Comparison of ENCODE assay signal across 20 cellular contexts in genomic region chr1:83929184-83929583, GRCh38.
DNase-seq lines count a peak whose midpoint lies in the region; ATAC-seq and TF ChIP-seq lines count a peak whose summit lies in the region.
"Had no signal": no experiment of that assay in that cellular context is flagged by ENCODE, and none has a peak within 500 bp of the region (broad histone marks: within the 10 kb centered on the region; RNA-seq: fewer than 3 reads in every experiment).

No MANE protein-coding gene starts in this region.

- TF ChIP-seq POLR2A in right lobe of liver (IDR thresholded peaks at IDR 0.05) (no peak), prostate gland (IDR thresholded peaks at IDR 0.05) (no peak)

- H3K4me3 ChIP-seq in MG63 (no peak overlapping the region), cardiac fibroblast (replicated peaks in 1 of 2; ENCODE audit: low read depth in 2 of 2, low read length in 2 of 2) (no peak overlapping the region), right lobe of liver (no peak overlapping the region), prostate gland (no peak overlapping the region)
- H3K4me3 ChIP-seq: BLaER1, colonic mucosa had no signal

- H3K27me3 ChIP-seq in MG63, result no peaks in the 10 kb centered on the region
- H3K27me3 ChIP-seq in right lobe of liver, result no peaks in the 10 kb centered on the region
- H3K27me3 ChIP-seq in prostate gland (replicated peaks; ENCODE audit: insufficient read depth), result no peaks in the 10 kb centered on the region
- H3K27me3 ChIP-seq: BLaER1, colonic mucosa had no signal

- ATAC-seq in right lobe of liver (peak; percentile 88 to 93 (median 92)), GM21786 (IDR thresholded peaks at IDR 0.05; ENCODE audit: unreplicated experiment) (no peak)

- H3K4me1 ChIP-seq in right lobe of liver (peaks cover 0 to 7% (median 0%) of the 10 kb centered on the region in 4 donors), prostate gland (replicated peaks) (no peaks in the 10 kb centered on the region)
- H3K4me1 ChIP-seq: BLaER1, colonic mucosa had no signal

- TF ChIP-seq CTCF in cardiac fibroblast (IDR thresholded peaks at IDR 0.05; ENCODE audit: low read depth, low read length), result no peak
- no peak for TF ChIP-seq CTCF in right lobe of liver (IDR thresholded peaks at IDR 0.05)
- no peak for TF ChIP-seq CTCF in prostate gland (IDR thresholded peaks at IDR 0.05)

- DNase-seq in EH (ENCODE audit: low read depth), result peak; percentile 53
- peak; percentile 5 for DNase-seq in MG63
- DNase-seq in cardiac fibroblast (ENCODE audit: low read depth in 2 of 2), result peak; percentile 57 to 82
- peak in 2 of 3 donors; percentile 20 to 75 for DNase-seq in right lobe of liver
- no peak for DNase-seq in middle frontal gyrus (ENCODE audit: extremely low spot score, low spot score)
- DNase-seq in foreskin melanocyte, result no peak
- no peak for DNase-seq in prostate gland (ENCODE audit: low spot score)
- DNase-seq: activated gamma-delta T cell; colonic mucosa; DMS 273 treated with DMSO at 0.1 percent for 48 hours; hypothalamus; kidney glomerular epithelial cell; NCI-H1092; NCI-H2171; SIG-M5; stimulated activated CD4-positive, alpha-beta T cell treated with anti-CD3 and anti-CD28 coated beads, Interleukin-4, amount 100 ng/mL, for 24 hours; stimulated activated CD8-positive, alpha-beta memory T cell treated with anti-CD3 and anti-CD28 coated beads, Interleukin-4, amount 100 ng/mL, for 48 hours; T-helper 2 cell had no signal

- whole genome bisulfite sequencing in right lobe of liver (ENCODE audit: insufficient coverage, low coverage, low lambda C conversion rate, missing lambda C conversion rate), result 36% methylated on average over 1 of the region's 1 CpG
- WGBS in prostate gland, result 95% methylated on average over 1 of the region's 1 CpG

- H3K27ac ChIP-seq in right lobe of liver, result peak overlapping the region in 1 of 3 donors; percentile 69
- H3K27ac ChIP-seq in prostate gland, result no peak overlapping the region
- H3K27ac ChIP-seq: BLaER1, colonic mucosa had no signal

- intact Hi-C loops in right lobe of liver (cut with DNase I), result no loop called here
- intact Hi-C loops in prostate gland (cut with DNase I), result no loop called here

- H3K36me3 ChIP-seq in MG63 (no peaks in the 10 kb centered on the region), right lobe of liver (no peaks in the 10 kb centered on the region), prostate gland (no peaks in the 10 kb centered on the region)
- H3K36me3 ChIP-seq: BLaER1, colonic mucosa had no signal

- H3K9me3 ChIP-seq in MG63 (no peaks in the 10 kb centered on the region), right lobe of liver (no peaks in the 10 kb centered on the region), prostate gland (no peaks in the 10 kb centered on the region)
- H3K9me3 ChIP-seq: BLaER1, colonic mucosa had no signal

Comparison
In these comparisons a context has a peak if more than half of its experiments do, and no peak if none do; other contexts are left out.
1. DNase-seq: peak in EH (single experiment), MG63 (single experiment), cardiac fibroblast (2 of 2) and right lobe of liver (2 of 3); none in middle frontal gyrus (single experiment), foreskin melanocyte (single experiment) and prostate gland (single experiment).